In the genomic region with DNA sequence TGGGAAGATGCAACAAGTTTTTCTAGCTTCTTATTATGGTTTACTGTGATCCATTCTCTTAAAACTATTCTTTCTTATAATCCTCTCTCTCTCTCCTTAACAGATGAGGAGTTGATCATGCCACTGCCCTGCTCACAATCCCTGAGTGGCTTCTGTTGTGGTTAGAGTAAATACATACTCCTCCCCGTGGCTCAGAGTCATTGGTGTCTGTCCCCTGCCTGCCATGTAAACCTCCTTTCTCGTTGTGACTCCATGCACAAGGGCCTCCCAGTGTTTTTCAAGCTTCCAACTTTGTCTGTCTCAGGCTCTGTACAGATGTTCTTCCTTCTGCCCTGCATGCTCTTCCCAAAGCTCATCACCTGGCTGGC, we compare ENCODE assay signal across 17 cellular contexts. TPM values are rescaled to one million over a fixed set of nuclear protein-coding genes. Genes with fewer than 3 reads are reported as not detected.
DNase-seq lines count a peak whose midpoint lies in the region; ATAC-seq and TF ChIP-seq lines count a peak whose summit lies in the region.
"Had no signal": no experiment of that assay in that cellular context is flagged by ENCODE, and none has a peak within 500 bp of the region (broad histone marks: within the 10 kb centered on the region; RNA-seq: fewer than 3 reads in every experiment).

No MANE protein-coding gene starts in this region.

- peaks cover 31 to 80% (median 54%) of the 10 kb centered on the region in 4 donors for H3K4me1 Mint-ChIP-seq in CD4-positive, CD25-positive, alpha-beta regulatory T cell
- peaks cover 48% of the 10 kb centered on the region for H3K4me1 Mint-ChIP-seq in T-helper 2 cell treated with Interferon-gamma antibody and Interleukin-4, amounts not matched to agents 5 μg/mL and 100 μg/mL, for 36 hours (ENCODE audit: low read depth)
- peaks cover 22% of the 10 kb centered on the region for H3K4me1 Mint-ChIP-seq in endodermal cell

- no peaks in the 10 kb centered on the region for H3K9me3 Mint-ChIP-seq in CD4-positive, CD25-positive, alpha-beta regulatory T cell
- no peaks in the 10 kb centered on the region for H3K9me3 Mint-ChIP-seq in T-helper 2 cell treated with Interferon-gamma antibody and Interleukin-4, amounts not matched to agents 5 μg/mL and 100 μg/mL, for 36 hours
- H3K9me3 Mint-ChIP-seq in endodermal cell, result no peaks in the 10 kb centered on the region

- 80 to 87% methylated on average over 2 of the region's 2 CpGs for WGBS in endodermal cell (ENCODE audit: insufficient coverage in 1 of 2, insufficient read length in 1 of 2), 2 experiments

- H3K4me3 Mint-ChIP-seq in CD4-positive, CD25-positive, alpha-beta regulatory T cell, result peak overlapping the region in 3 of 4 donors; percentile 51 to 60 (median 56)
- peak overlapping the region; percentile 80 for H3K4me3 Mint-ChIP-seq in T-helper 2 cell treated with Interferon-gamma antibody and Interleukin-4, amounts not matched to agents 5 μg/mL and 100 μg/mL, for 36 hours
- no peak overlapping the region for H3K4me3 Mint-ChIP-seq in endodermal cell

- peak overlapping the region in 2 of 3 donors; percentile 9 to 64 for H3K27ac Mint-ChIP-seq in CD4-positive, CD25-positive, alpha-beta regulatory T cell
- H3K27ac Mint-ChIP-seq in T-helper 2 cell treated with Interferon-gamma antibody and Interleukin-4, amounts not matched to agents 5 μg/mL and 100 μg/mL, for 36 hours, result peak overlapping the region; percentile 92
- H3K27ac Mint-ChIP-seq in endodermal cell, result peak overlapping the region; percentile 70

- no peaks in the 10 kb centered on the region for H3K27me3 Mint-ChIP-seq in CD4-positive, CD25-positive, alpha-beta regulatory T cell
- no peaks in the 10 kb centered on the region for H3K27me3 Mint-ChIP-seq in T-helper 2 cell treated with Interferon-gamma antibody and Interleukin-4, amounts not matched to agents 5 μg/mL and 100 μg/mL, for 36 hours (ENCODE audit: low read depth)
- H3K27me3 Mint-ChIP-seq in endodermal cell (ENCODE audit: insufficient read depth), result no peaks in the 10 kb centered on the region

- H3K4me1 ChIP-seq in CD4-positive, CD25-positive, alpha-beta regulatory T cell (ENCODE audit: control insufficient read depth, insufficient read depth, low read length, poor library complexity, severe bottlenecking), result peaks cover 34% of the 10 kb centered on the region
- H3K4me1 ChIP-seq in endodermal cell (ENCODE audit: control insufficient read depth, insufficient read depth, low read length), result peaks cover 6% of the 10 kb centered on the region
- H3K4me1 ChIP-seq: SJSA1 had no signal

- POLR2A ChIA-PET in RWPE1 (lab: Yijun Ruan, JAX; ENCODE audit: low non-redundant PET), result no interaction called here

- H3K9me3 ChIP-seq in CD4-positive, CD25-positive, alpha-beta regulatory T cell (ENCODE audit: control insufficient read depth in 2 of 2, low read length in 2 of 2), result no peaks in the 10 kb centered on the region
- H3K9me3 ChIP-seq in endodermal cell (ENCODE audit: control insufficient read depth, low read length), result no peaks in the 10 kb centered on the region
- H3K9me3 ChIP-seq: lower lobe of right lung, right atrium auricular region, SJSA1, stomach had no signal

- H3K36me3 ChIP-seq in CD4-positive, CD25-positive, alpha-beta regulatory T cell (ENCODE audit: control insufficient read depth, insufficient read depth, low read length), result no peaks in the 10 kb centered on the region
- no peaks in the 10 kb centered on the region for H3K36me3 ChIP-seq in endodermal cell (ENCODE audit: control insufficient read depth, insufficient read depth, low read length)
- H3K36me3 ChIP-seq: brain microvascular endothelial cell, lower lobe of right lung, right atrium auricular region, stomach had no signal

- DNase-seq in CD4-positive, CD25-positive, alpha-beta regulatory T cell, result peak in 1 of 3 donors; percentile 17
- peak; percentile 32 for DNase-seq in T-helper 2 cell treated with Interferon-gamma antibody and Interleukin-4, amounts not matched to agents 5 μg/mL and 100 μg/mL, for 36 hours (ENCODE audit: low spot score)
- DNase-seq in endodermal cell (no peak), NCI-H69 (lab: John Stamatoyannopoulos, UW) (no peak), RWPE1 (ENCODE audit: low spot score) (no peak), NCI-H2196 treated with DMSO at 0.1 percent for 48 hours (lab: John Stamatoyannopoulos, UW; ENCODE audit: unreplicated experiment) (no peak)
- DNase-seq: brain microvascular endothelial cell; effector CD8-positive, alpha-beta T cell; foreskin melanocyte; GOT3; lower lobe of right lung; NCI-H1930; stomach had no signal

- TF ChIP-seq CTCF in endodermal cell (conservative IDR thresholded peaks at IDR 0.05) (no peak), RWPE1 (conservative IDR thresholded peaks at IDR 0.05; ENCODE audit: low read depth) (no peak)

- H3K9ac ChIP-seq in endodermal cell (ENCODE audit: extremely low read depth, low read length, poor library complexity, severe bottlenecking), result no peak overlapping the region

- peaks cover 5% of the 10 kb centered on the region for H3K36me3 Mint-ChIP-seq in CD4-positive, CD25-positive, alpha-beta regulatory T cell
- peaks cover 6% of the 10 kb centered on the region for H3K36me3 Mint-ChIP-seq in T-helper 2 cell treated with Interferon-gamma antibody and Interleukin-4, amounts not matched to agents 5 μg/mL and 100 μg/mL, for 36 hours (ENCODE audit: low read depth)
- H3K36me3 Mint-ChIP-seq in endodermal cell (ENCODE audit: low read depth), result no peaks in the 10 kb centered on the region

- no peak overlapping the region for H3K27ac ChIP-seq in CD4-positive, CD25-positive, alpha-beta regulatory T cell (ENCODE audit: insufficient read depth, low read length, poor library complexity, severe bottlenecking)
- H3K27ac ChIP-seq in endodermal cell (ENCODE audit: low read depth, low read length) (no peak overlapping the region), RWPE1 (no peak overlapping the region)
- H3K27ac ChIP-seq: brain microvascular endothelial cell, lower lobe of right lung, right atrium auricular region, SJSA1, stomach had no signal

- no peaks in the 10 kb centered on the region for H3K27me3 ChIP-seq in CD4-positive, CD25-positive, alpha-beta regulatory T cell (ENCODE audit: control insufficient read depth, insufficient read depth, low read length)
- no peaks in the 10 kb centered on the region for H3K27me3 ChIP-seq in endodermal cell (ENCODE audit: control insufficient read depth, insufficient read depth, low read length, poor library complexity, severe bottlenecking)
- H3K27me3 ChIP-seq: brain microvascular endothelial cell, right atrium auricular region, SJSA1, stomach had no signal

- CTCF ChIA-PET in RWPE1 (lab: Yijun Ruan, JAX), result no interaction called here

- ATAC-seq in CD4-positive, CD25-positive, alpha-beta regulatory T cell (ENCODE audit: low read depth in 2 of 2), result no peak
- ATAC-seq in GM19395 (IDR thresholded peaks at IDR 0.05; ENCODE audit: unreplicated experiment) (peak; percentile 34), HG02981 (IDR thresholded peaks at IDR 0.05; ENCODE audit: unreplicated experiment) (no peak)

- H3K4me3 ChIP-seq in CD4-positive, CD25-positive, alpha-beta regulatory T cell (ENCODE audit: low read depth, low read length), result no peak overlapping the region
- no peak overlapping the region for H3K4me3 ChIP-seq in endodermal cell (ENCODE audit: low read length)
- H3K4me3 ChIP-seq: lower lobe of right lung, right atrium auricular region, SJSA1, stomach had no signal

RNA-seq across cellular contexts. Expression of a gene that starts 20.4 kb away (rescaled TPM):
- 58.3 TPM for total RNA-seq in CD4-positive, CD25-positive, alpha-beta regulatory T cell
- 10 to 100 TPM in 2 of 4 donors, 1 to 10 TPM in 2; 6.4 to 21.1 (median 9.8) TPM for polyA plus RNA-seq in CD4-positive, CD25-positive, alpha-beta regulatory T cell
- 10 to 100 TPM; 60.5 to 65.9 TPM for total RNA-seq in endodermal cell
- polyA plus RNA-seq in endodermal cell (2013, experiment 1 of 2), result 47.6 TPM
- polyA plus RNA-seq in endodermal cell (2013, experiment 2 of 2), result 44.6 TPM

Comparison
In these comparisons a context has a peak if more than half of its experiments do, and no peak if none do; other contexts are left out.
1. H3K27ac Mint-ChIP-seq: peak in every context shown above with its lines; median percentile 92 in T-helper 2 cell treated with Interferon-gamma antibody and Interleukin-4, amounts not matched to agents 5 μg/mL and 100 μg/mL, for 36 hours; 70 in endodermal cell; 36 in CD4-positive, CD25-positive, alpha-beta regulatory T cell.